Comparison of ENCODE assay signal across 1 cellular context in the genomic region with DNA sequence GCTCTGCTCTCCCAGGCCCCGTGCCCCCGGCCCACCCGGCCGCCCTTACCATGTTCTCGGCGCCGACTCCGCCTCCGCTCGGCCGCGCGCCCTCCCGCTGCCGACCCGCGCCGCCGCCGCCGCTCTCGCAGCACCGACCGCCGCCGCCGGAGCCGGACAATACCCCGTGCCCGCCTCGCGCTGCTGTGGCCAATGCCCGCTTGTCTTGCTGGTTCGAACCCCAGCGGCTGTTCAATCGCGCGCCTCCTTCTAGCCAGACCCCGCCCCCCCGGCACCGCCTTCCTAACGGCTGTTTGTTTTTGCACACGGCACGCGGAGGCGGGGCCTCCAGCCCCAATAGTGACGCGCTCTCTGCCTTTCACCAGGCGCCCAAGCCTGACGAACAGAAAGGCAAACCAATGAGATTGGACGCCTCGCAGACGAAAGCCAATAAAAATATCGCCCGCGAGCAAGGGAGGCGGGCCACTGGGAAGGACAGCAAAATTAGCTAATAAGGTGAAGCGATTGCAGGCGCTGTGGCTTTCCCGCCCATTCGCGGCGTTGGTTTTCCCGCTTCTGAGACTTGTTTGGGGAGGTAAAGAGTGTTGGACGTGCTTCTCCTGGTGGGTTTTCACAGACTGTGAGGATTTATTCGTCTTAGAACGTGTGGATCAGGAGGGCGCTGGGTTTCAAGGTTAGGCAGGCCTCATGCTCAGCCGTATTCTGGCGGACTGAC.
A peak's percentile ranks its signal among the peaks of the same experiment; 100 is the strongest.
TF ChIP-seq lines count a peak whose summit lies in the region.

A gene (minus strand): TSS at position 168 of the 715 bp plus-strand sequence. CDS start 116 bp downstream, at position 52.

TF ChIP-seq in HEK293, 187 proteins besides CTCF, POLR2A, EP300 and RAD21 (continued from another document and continues in another):
- TF ChIP-seq ZNF701 (tag by site-specific recombination; IDR thresholded peaks at IDR 0.05), result no peak
- TF ChIP-seq ZNF624 (tag by site-specific recombination; IDR thresholded peaks at IDR 0.05), result no peak
- no peak for TF ChIP-seq ZNF677 (tag by site-specific recombination; IDR thresholded peaks at IDR 0.05)
- TF ChIP-seq, protein P1, sequence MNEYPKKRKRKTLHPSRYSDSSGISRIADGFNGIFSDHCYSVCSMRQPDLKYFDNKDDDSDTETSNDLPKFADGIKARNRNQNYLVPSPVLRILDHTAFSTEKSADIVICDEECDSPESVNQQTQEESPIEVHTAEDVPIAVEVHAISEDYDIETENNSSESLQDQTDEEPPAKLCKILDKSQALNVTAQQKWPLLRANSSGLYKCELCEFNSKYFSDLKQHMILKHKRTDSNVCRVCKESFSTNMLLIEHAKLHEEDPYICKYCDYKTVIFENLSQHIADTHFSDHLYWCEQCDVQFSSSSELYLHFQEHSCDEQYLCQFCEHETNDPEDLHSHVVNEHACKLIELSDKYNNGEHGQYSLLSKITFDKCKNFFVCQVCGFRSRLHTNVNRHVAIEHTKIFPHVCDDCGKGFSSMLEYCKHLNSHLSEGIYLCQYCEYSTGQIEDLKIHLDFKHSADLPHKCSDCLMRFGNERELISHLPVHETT (tag by site-specific recombination; IDR thresholded peaks at IDR 0.05), result peak; percentile 88; the same call in 1 of the 2 replicates
- TF ChIP-seq ZNF707 (tag by site-specific recombination; IDR thresholded peaks at IDR 0.05), result no peak
- TF ChIP-seq, protein P2, sequence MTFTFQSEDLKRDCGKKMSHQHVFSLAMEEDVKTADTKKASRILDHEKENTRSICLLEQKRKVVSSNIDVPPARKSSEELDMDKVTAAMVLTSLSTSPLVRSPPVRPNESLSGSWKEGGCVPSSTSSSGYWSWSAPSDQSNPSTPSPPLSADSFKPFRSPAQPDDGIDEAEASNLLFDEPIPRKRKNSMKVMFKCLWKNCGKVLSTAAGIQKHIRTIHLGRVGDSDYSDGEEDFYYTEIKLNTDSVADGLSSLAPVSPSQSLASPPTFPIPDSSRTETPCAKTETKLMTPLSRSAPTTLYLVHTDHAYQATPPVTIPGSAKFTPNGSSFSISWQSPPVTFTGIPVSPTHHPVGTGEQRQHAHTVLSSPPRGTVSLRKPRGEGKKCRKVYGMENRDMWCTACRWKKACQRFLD (tag by site-specific recombination; IDR thresholded peaks at IDR 0.05), result no peak
- no peak for TF ChIP-seq ZNF266 (tag by site-specific recombination; IDR thresholded peaks at IDR 0.05; ENCODE audit: low read depth)
- TF ChIP-seq, protein P3, sequence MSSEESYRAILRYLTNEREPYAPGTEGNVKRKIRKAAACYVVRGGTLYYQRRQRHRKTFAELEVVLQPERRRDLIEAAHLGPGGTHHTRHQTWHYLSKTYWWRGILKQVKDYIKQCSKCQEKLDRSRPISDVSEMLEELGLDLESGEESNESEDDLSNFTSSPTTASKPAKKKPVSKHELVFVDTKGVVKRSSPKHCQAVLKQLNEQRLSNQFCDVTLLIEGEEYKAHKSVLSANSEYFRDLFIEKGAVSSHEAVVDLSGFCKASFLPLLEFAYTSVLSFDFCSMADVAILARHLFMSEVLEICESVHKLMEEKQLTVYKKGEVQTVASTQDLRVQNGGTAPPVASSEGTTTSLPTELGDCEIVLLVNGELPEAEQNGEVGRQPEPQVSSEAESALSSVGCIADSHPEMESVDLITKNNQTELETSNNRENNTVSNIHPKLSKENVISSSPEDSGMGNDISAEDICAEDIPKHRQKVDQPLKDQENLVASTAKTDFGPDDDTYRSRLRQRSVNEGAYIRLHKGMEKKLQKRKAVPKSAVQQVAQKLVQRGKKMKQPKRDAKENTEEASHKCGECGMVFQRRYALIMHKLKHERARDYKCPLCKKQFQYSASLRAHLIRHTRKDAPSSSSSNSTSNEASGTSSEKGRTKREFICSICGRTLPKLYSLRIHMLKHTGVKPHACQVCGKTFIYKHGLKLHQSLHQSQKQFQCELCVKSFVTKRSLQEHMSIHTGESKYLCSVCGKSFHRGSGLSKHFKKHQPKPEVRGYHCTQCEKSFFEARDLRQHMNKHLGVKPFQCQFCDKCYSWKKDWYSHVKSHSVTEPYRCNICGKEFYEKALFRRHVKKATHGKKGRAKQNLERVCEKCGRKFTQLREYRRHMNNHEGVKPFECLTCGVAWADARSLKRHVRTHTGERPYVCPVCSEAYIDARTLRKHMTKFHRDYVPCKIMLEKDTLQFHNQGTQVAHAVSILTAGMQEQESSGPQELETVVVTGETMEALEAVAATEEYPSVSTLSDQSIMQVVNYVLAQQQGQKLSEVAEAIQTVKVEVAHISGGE (tag by site-specific recombination; conservative IDR thresholded peaks at IDR 0.05; ENCODE audit: low read depth), result 0 out of 2 replicates have a peak, but pooled peaks have one; percentile 1
- TF ChIP-seq OVOL3 (tag by site-specific recombination; IDR thresholded peaks at IDR 0.05), result peak; percentile 40
- TF ChIP-seq KLF10 (tag by site-specific recombination; IDR thresholded peaks at IDR 0.05), result peak; percentile 93
- TF ChIP-seq, protein P4, sequence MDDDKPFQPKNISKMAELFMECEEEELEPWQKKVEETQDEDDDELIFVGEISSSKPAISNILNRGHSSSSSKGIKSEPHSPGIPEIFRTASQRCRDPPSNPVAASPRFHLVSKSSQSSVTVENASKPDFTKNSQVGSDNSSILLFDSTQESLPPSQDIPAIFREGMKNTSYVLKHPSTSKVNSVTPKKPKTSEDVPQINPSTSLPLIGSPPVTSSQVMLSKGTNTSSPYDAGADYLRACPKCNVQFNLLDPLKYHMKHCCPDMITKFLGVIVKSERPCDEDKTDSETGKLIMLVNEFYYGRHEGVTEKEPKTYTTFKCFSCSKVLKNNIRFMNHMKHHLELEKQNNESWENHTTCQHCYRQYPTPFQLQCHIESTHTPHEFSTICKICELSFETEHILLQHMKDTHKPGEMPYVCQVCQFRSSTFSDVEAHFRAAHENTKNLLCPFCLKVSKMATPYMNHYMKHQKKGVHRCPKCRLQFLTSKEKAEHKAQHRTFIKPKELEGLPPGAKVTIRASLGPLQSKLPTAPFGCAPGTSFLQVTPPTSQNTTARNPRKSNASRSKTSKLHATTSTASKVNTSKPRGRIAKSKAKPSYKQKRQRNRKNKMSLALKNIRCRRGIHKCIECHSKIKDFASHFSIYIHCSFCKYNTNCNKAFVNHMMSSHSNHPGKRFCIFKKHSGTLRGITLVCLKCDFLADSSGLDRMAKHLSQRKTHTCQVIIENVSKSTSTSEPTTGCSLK (tag by site-specific recombination; IDR thresholded peaks at IDR 0.05), result no peak
- no peak for TF ChIP-seq ZNF416 (tag by site-specific recombination; IDR thresholded peaks at IDR 0.05)
- no peak for TF ChIP-seq ZBTB1 (tag by site-specific recombination; IDR thresholded peaks at IDR 0.05)
- no peak; the same call in 1 of the 2 replicates for TF ChIP-seq KLF1 (tag by site-specific recombination; IDR thresholded peaks at IDR 0.05)
- TF ChIP-seq, protein P5, sequence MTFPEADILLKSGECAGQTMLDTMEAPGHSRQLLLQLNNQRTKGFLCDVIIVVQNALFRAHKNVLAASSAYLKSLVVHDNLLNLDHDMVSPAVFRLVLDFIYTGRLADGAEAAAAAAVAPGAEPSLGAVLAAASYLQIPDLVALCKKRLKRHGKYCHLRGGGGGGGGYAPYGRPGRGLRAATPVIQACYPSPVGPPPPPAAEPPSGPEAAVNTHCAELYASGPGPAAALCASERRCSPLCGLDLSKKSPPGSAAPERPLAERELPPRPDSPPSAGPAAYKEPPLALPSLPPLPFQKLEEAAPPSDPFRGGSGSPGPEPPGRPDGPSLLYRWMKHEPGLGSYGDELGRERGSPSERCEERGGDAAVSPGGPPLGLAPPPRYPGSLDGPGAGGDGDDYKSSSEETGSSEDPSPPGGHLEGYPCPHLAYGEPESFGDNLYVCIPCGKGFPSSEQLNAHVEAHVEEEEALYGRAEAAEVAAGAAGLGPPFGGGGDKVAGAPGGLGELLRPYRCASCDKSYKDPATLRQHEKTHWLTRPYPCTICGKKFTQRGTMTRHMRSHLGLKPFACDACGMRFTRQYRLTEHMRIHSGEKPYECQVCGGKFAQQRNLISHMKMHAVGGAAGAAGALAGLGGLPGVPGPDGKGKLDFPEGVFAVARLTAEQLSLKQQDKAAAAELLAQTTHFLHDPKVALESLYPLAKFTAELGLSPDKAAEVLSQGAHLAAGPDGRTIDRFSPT (tag by site-specific recombination; IDR thresholded peaks at IDR 0.05), result no peak
- no peak for TF ChIP-seq ZNF184 (tag by site-specific recombination; IDR thresholded peaks at IDR 0.05)
- no peak for TF ChIP-seq SALL2 (tag by site-specific recombination; IDR thresholded peaks at IDR 0.05; ENCODE audit: borderline replicate concordance)
- no peak for TF ChIP-seq ZNF433 (tag by site-specific recombination; IDR thresholded peaks at IDR 0.05; ENCODE audit: low read depth)
- TF ChIP-seq SP2 (tag by site-specific recombination; IDR thresholded peaks at IDR 0.05), result peak; percentile 98
- TF ChIP-seq ZFP37 (tag by site-specific recombination; IDR thresholded peaks at IDR 0.05), result no peak
- TF ChIP-seq ZNF214 (tag by site-specific recombination; IDR thresholded peaks at IDR 0.05; ENCODE audit: borderline replicate concordance), result no peak
- no peak for TF ChIP-seq ZNF138 (tag by site-specific recombination; IDR thresholded peaks at IDR 0.05; ENCODE audit: borderline replicate concordance)
- peak; percentile 82 for TF ChIP-seq ZNF335 (tag by site-specific recombination; conservative IDR thresholded peaks at IDR 0.05)
- TF ChIP-seq ZNF248 (tag by site-specific recombination; IDR thresholded peaks at IDR 0.05), result no peak
- TF ChIP-seq ZNF571 (tag by site-specific recombination; IDR thresholded peaks at IDR 0.05), result no peak
- TF ChIP-seq, protein P6, sequence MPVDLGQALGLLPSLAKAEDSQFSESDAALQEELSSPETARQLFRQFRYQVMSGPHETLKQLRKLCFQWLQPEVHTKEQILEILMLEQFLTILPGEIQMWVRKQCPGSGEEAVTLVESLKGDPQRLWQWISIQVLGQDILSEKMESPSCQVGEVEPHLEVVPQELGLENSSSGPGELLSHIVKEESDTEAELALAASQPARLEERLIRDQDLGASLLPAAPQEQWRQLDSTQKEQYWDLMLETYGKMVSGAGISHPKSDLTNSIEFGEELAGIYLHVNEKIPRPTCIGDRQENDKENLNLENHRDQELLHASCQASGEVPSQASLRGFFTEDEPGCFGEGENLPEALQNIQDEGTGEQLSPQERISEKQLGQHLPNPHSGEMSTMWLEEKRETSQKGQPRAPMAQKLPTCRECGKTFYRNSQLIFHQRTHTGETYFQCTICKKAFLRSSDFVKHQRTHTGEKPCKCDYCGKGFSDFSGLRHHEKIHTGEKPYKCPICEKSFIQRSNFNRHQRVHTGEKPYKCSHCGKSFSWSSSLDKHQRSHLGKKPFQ (tag by site-specific recombination; IDR thresholded peaks at IDR 0.05), result peak; percentile 46; the same call in 1 of the 2 replicates
- TF ChIP-seq ZBTB20 (tag by site-specific recombination; IDR thresholded peaks at IDR 0.05), result no peak
- TF ChIP-seq HOXA7 (CRISPR knock-in tag; IDR thresholded peaks at IDR 0.05; ENCODE audit: borderline replicate concordance), result no peak
- 0 out of 2 replicates have a peak, but pooled peaks have one; percentile 51 for TF ChIP-seq WT1 (tag by site-specific recombination; IDR thresholded peaks at IDR 0.05)
- TF ChIP-seq ZNF133 (tag by site-specific recombination; IDR thresholded peaks at IDR 0.05), result no peak
- TF ChIP-seq ZNF629 (tag by site-specific recombination; IDR thresholded peaks at IDR 0.05), result peak; percentile 56
- TF ChIP-seq, protein P7, sequence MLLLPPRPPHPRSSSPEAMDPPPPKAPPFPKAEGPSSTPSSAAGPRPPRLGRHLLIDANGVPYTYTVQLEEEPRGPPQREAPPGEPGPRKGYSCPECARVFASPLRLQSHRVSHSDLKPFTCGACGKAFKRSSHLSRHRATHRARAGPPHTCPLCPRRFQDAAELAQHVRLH (tag by site-specific recombination; IDR thresholded peaks at IDR 0.05), result no peak; the same call in 1 of the 2 replicates
- peak; percentile 66; the same call in 1 of the 2 replicates for TF ChIP-seq ZEB2 (tag by site-specific recombination; IDR thresholded peaks at IDR 0.05)
- no peak for TF ChIP-seq ZNF560 (tag by site-specific recombination; IDR thresholded peaks at IDR 0.05; ENCODE audit: borderline replicate concordance)
- no peak for TF ChIP-seq ZSCAN23 (tag by site-specific recombination; IDR thresholded peaks at IDR 0.05)
- TF ChIP-seq, protein P8, sequence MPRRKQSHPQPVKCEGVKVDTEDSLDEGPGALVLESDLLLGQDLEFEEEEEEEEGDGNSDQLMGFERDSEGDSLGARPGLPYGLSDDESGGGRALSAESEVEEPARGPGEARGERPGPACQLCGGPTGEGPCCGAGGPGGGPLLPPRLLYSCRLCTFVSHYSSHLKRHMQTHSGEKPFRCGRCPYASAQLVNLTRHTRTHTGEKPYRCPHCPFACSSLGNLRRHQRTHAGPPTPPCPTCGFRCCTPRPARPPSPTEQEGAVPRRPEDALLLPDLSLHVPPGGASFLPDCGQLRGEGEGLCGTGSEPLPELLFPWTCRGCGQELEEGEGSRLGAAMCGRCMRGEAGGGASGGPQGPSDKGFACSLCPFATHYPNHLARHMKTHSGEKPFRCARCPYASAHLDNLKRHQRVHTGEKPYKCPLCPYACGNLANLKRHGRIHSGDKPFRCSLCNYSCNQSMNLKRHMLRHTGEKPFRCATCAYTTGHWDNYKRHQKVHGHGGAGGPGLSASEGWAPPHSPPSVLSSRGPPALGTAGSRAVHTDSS (tag by site-specific recombination; IDR thresholded peaks at IDR 0.05), result no peak
- TF ChIP-seq ZNF830 (tag by site-specific recombination; IDR thresholded peaks at IDR 0.05; ENCODE audit: low read depth), result no peak
- TF ChIP-seq SP3 (tag by site-specific recombination; IDR thresholded peaks at IDR 0.05), result peak; percentile 99
- TF ChIP-seq, protein P9, sequence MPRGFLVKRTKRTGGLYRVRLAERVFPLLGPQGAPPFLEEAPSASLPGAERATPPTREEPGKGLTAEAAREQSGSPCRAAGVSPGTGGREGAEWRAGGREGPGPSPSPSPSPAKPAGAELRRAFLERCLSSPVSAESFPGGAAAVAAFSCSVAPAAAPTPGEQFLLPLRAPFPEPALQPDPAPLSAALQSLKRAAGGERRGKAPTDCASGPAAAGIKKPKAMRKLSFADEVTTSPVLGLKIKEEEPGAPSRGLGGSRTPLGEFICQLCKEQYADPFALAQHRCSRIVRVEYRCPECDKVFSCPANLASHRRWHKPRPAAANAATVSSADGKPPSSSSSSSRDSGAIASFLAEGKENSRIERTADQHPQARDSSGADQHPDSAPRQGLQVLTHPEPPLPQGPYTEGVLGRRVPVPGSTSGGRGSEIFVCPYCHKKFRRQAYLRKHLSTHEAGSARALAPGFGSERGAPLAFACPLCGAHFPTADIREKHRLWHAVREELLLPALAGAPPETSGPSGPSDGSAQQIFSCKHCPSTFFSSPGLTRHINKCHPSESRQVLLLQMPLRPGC (tag by site-specific recombination; IDR thresholded peaks at IDR 0.05), result peak; percentile 78
- TF ChIP-seq ZFP3 (tag by site-specific recombination; IDR thresholded peaks at IDR 0.05; ENCODE audit: low read depth), result no peak
- TF ChIP-seq ZNF791 (tag by site-specific recombination; IDR thresholded peaks at IDR 0.05), result no peak
- no peak for TF ChIP-seq ZNF274 (IDR thresholded peaks at IDR 0.05; ENCODE audit: low read length)
- TF ChIP-seq ZNF274 (tag by site-specific recombination; IDR thresholded peaks at IDR 0.05; ENCODE audit: borderline replicate concordance), result no peak
- no peak for TF ChIP-seq BCL11B (tag by site-specific recombination; IDR thresholded peaks at IDR 0.05; ENCODE audit: low read depth)
